Comparison of ENCODE assay signal across 34 cellular contexts in genomic region chr1:89490389-89490788, GRCh38. TPM values are rescaled to one million over a fixed set of nuclear protein-coding genes. Genes with fewer than 3 reads are reported as not detected.
DNase-seq lines count a peak whose midpoint lies in the region; ATAC-seq, FAIRE-seq and TF ChIP-seq lines count a peak whose summit lies in the region.
"Had no signal": no experiment of that assay in that cellular context is flagged by ENCODE, and none has a peak within 500 bp of the region (broad histone marks: within the 10 kb centered on the region; RNA-seq: fewer than 3 reads in every experiment).

No MANE protein-coding gene starts in this region.

- peaks cover 12 to 30% (median 18%) of the 10 kb centered on the region in 11 experiments; a peak in 21 of 22 replicates for H3K9me3 ChIP-seq in BLaER1 treated with 17β-estradiol and CSF1 and Interleukin-3, amounts not matched to agents 10 nM and 100 nM (replicated peaks in 1 of 11)
- peaks cover 7% of the 10 kb centered on the region for H3K9me3 ChIP-seq in DND-41 (ENCODE audit: insufficient read depth, low read length, severe bottlenecking)
- H3K9me3 ChIP-seq in K562 (replicated peaks; ENCODE audit: control insufficient read depth, insufficient read depth, low read depth, low read length): no peaks in the 10 kb centered on the region
- no peaks in the 10 kb centered on the region for H3K9me3 ChIP-seq in upper lobe of right lung
- H3K9me3 ChIP-seq: A549, BE2C, Caco-2 had no signal

- H3K36me3 ChIP-seq in BLaER1 treated with 17β-estradiol and CSF1 and Interleukin-3, amounts not matched to agents 10 nM and 100 nM: no peaks in the 10 kb centered on the region
- H3K36me3 ChIP-seq in DND-41 (ENCODE audit: insufficient read depth, low read length) (no peaks in the 10 kb centered on the region), K562 (ENCODE audit: control insufficient read depth, insufficient read depth, low read length) (no peaks in the 10 kb centered on the region), upper lobe of right lung (no peaks in the 10 kb centered on the region)
- H3K36me3 ChIP-seq: BE2C, BLaER1 had no signal

- no peak for TF ChIP-seq CTCF in DND-41 (IDR thresholded peaks at IDR 0.05; ENCODE audit: borderline replicate concordance, extremely low read depth, low read length, poor library complexity, severe bottlenecking)
- TF ChIP-seq CTCF in K562 (IDR thresholded peaks at IDR 0.05 in 2 of 3, conservative IDR thresholded peaks at IDR 0.05 in 1 of 3; ENCODE audit: insufficient read depth in 2 of 3, low read depth in 1 of 3, low read length in 3 of 3): no peak
- no peak for TF ChIP-seq CTCF in natural killer cell (IDR thresholded peaks at IDR 0.05)
- TF ChIP-seq CTCF in upper lobe of right lung (IDR thresholded peaks at IDR 0.05): no peak

- CTCF ChIA-PET in K562 (lab: Yijun Ruan, JAX; ENCODE audit: low intra/inter-chr PET ratio): no interaction called here

- intact Hi-C loops in K562 (cut with micrococcal nuclease): no loop called here
- intact Hi-C loops in natural killer cell (cut with micrococcal nuclease): no loop called here
- intact Hi-C loops in upper lobe of right lung (cut with DNase I): no loop called here

- no peaks in the 10 kb centered on the region for H3K9me3 Mint-ChIP-seq in natural killer cell
- H3K9me3 Mint-ChIP-seq: CD4-positive, alpha-beta T cell; CD8-positive, alpha-beta T cell had no signal

- no peak overlapping the region; the same call in 1 of the 2 replicates for H2AFZ ChIP-seq in DND-41 (ENCODE audit: low read depth, low read length)
- H2AFZ ChIP-seq in K562 (ENCODE audit: low read depth, low read length): no peak overlapping the region

- no peak for TF ChIP-seq RAD21 in K562 (CRISPR knock-in tag; conservative IDR thresholded peaks at IDR 0.05 in 1 of 2, IDR thresholded peaks at IDR 0.05 in 1 of 2)

- DNase-seq in DND-41 (no peak), K562 (ENCODE audit: extremely low read depth in 1 of 4, low spot score in 3 of 4) (no peak), natural killer cell (no peak), upper lobe of right lung (no peak), AG20443 (ENCODE audit: low spot score) (no peak)
- DNase-seq: 8988T; ACHN; AML-193; BE2C; C1 segment of cervical spinal cord; Caco-2; Calu3; CD4-positive, alpha-beta memory T cell; CD4-positive, alpha-beta T cell; CD4-positive, CD25-positive, alpha-beta regulatory T cell; CD8-positive, alpha-beta memory T cell; CD8-positive, alpha-beta T cell; COR-L47; DMS 273 treated with DMSO at 0.1 percent for 48 hours; DMS153; DMS53; DMS79; DMS79 treated with DMSO at 0.1 percent for 48 hours; EL had no signal

- H3K4me2 ChIP-seq in BLaER1 treated with 17β-estradiol and CSF1 and Interleukin-3, amounts not matched to agents 10 nM and 100 nM: peak overlapping the region in 2 of 11 experiments; percentile 77 to 78; a peak in 2 of 22 replicates
- H3K4me2 ChIP-seq in DND-41 (ENCODE audit: insufficient read depth, low read length): no peak overlapping the region
- no peak overlapping the region for H3K4me2 ChIP-seq in K562 (ENCODE audit: insufficient read depth, low read length)
- H3K4me2 ChIP-seq: A549 had no signal

- H3K79me2 ChIP-seq in DND-41 (ENCODE audit: insufficient read depth, low read length): no peaks in the 10 kb centered on the region
- no peaks in the 10 kb centered on the region for H3K79me2 ChIP-seq in K562 (ENCODE audit: control insufficient read depth, insufficient read depth, low read length)

- peaks cover 0 to 3% of the 10 kb centered on the region in 2 donors for H3K4me1 Mint-ChIP-seq in natural killer cell
- H3K4me1 Mint-ChIP-seq: B cell had no signal

- no peak overlapping the region for H3K9ac ChIP-seq in BLaER1 treated with 17β-estradiol and CSF1 and Interleukin-3, amounts not matched to agents 10 nM and 100 nM
- H3K9ac ChIP-seq in DND-41 (ENCODE audit: low read depth, low read length): no peak overlapping the region
- no peak overlapping the region for H3K9ac ChIP-seq in K562 (ENCODE audit: insufficient read depth in 1 of 2, low read depth in 2 of 2, low read length in 2 of 2)
- H3K9ac ChIP-seq: BLaER1 had no signal

- no peaks in the 10 kb centered on the region for H3K27me3 ChIP-seq in BLaER1 treated with 17β-estradiol and CSF1 and Interleukin-3, amounts not matched to agents 10 nM and 100 nM
- no peaks in the 10 kb centered on the region for H3K27me3 ChIP-seq in DND-41 (ENCODE audit: insufficient read depth, low read length, poor library complexity)
- H3K27me3 ChIP-seq in K562 (ENCODE audit: control insufficient read depth in 2 of 2, insufficient read depth in 2 of 2, low read length in 2 of 2): no peaks in the 10 kb centered on the region; a peak in 2 of 5 replicates
- H3K27me3 ChIP-seq in upper lobe of right lung: no peaks in the 10 kb centered on the region
- H3K27me3 ChIP-seq: BE2C, BLaER1 had no signal

- no peaks in the 10 kb centered on the region for H3K9me1 ChIP-seq in K562 (ENCODE audit: control insufficient read depth, insufficient read depth, low read length)

- POLR2A ChIA-PET in K562 (lab: Yijun Ruan, JAX): interaction anchor here (1.2 kb wide), 2 partner anchors 9 to 124 kb away, joined by 3 to 5 read pairs; no protein-coding TSS in a partner anchor

- FAIRE-seq in K562 (lab: Jason Lieb, UNC): no peak
- FAIRE-seq: A204.1, A549, D721Med, G401.6 had no signal

- in situ Hi-C loops in K562 (cut with MboI): no loop called here

- ATAC-seq in DND-41 (ENCODE audit: insufficient read depth, low read depth): no peak
- ATAC-seq in K562: no peak
- ATAC-seq in natural killer cell: no peak
- ATAC-seq in upper lobe of right lung: no peak
- ATAC-seq: A549; CD8-positive, alpha-beta T cell had no signal

- 22% methylated on average over 3 of the region's 3 CpGs for WGBS in K562 (ENCODE audit: insufficient coverage, low coverage, missing lambda C conversion rate)

- no peak for TF ChIP-seq EP300 in K562 (IDR thresholded peaks at IDR 0.05; ENCODE audit: low read length)

- peaks cover 11 to 38% of the 10 kb centered on the region in 2 donors for H3K27me3 Mint-ChIP-seq in natural killer cell (ENCODE audit: low read depth in 2 of 2)
- H3K27me3 Mint-ChIP-seq: B cell; CD4-positive, alpha-beta T cell had no signal

- no peak overlapping the region for H3K27ac Mint-ChIP-seq in natural killer cell
- H3K27ac Mint-ChIP-seq: B cell; CD4-positive, alpha-beta memory T cell; CD4-positive, alpha-beta T cell; CD4-positive, CD25-positive, alpha-beta regulatory T cell; CD8-positive, alpha-beta memory T cell; CD8-positive, alpha-beta T cell had no signal

- TF ChIP-seq POLR2A in K562 (conservative IDR thresholded peaks at IDR 0.05): no peak

- H3K4me3 ChIP-seq in BLaER1 treated with 17β-estradiol and CSF1 and Interleukin-3, amounts not matched to agents 10 nM and 100 nM: no peak overlapping the region
- H3K4me3 ChIP-seq in DND-41 (ENCODE audit: low read depth in 1 of 2, low read length in 2 of 2): no peak overlapping the region
- no peak overlapping the region for H3K4me3 ChIP-seq in K562
- H3K4me3 ChIP-seq in upper lobe of right lung: no peak overlapping the region
- H3K4me3 ChIP-seq: A549, BLaER1 had no signal

- BruUV-seq in K562 (replicated peaks; lab: Mats Ljungman, UMichigan): no TSS peak

- peaks cover 22 to 26% (median 25%) of the 10 kb centered on the region in 10 experiments for H3K4me1 ChIP-seq in BLaER1 treated with 17β-estradiol and CSF1 and Interleukin-3, amounts not matched to agents 10 nM and 100 nM
- H3K4me1 ChIP-seq in DND-41 (ENCODE audit: insufficient read depth, low read length): peaks cover 32% of the 10 kb centered on the region
- H3K4me1 ChIP-seq in K562 (replicated peaks in 1 of 2; ENCODE audit: control insufficient read depth in 2 of 2, insufficient read depth in 2 of 2, low read length in 2 of 2): no peaks in the 10 kb centered on the region
- no peaks in the 10 kb centered on the region for H3K4me1 ChIP-seq in upper lobe of right lung
- H3K4me1 ChIP-seq: A549, BE2C, Caco-2 had no signal

- H3K27ac ChIP-seq in BLaER1 treated with 17β-estradiol and CSF1 and Interleukin-3, amounts not matched to agents 10 nM and 100 nM: peak overlapping the region in 6 of 11 experiments; percentile 62 to 77 (median 74); a peak in 7 of 22 replicates
- peak overlapping the region; percentile 65 for H3K27ac ChIP-seq in DND-41 (ENCODE audit: low read length)
- H3K27ac ChIP-seq in K562 (ENCODE audit: extremely low read depth, low read depth, low read length): no peak overlapping the region
- no peak overlapping the region for H3K27ac ChIP-seq in upper lobe of right lung
- H3K27ac ChIP-seq: 22Rv1, A549, C4-2B had no signal

- H3K4me3 Mint-ChIP-seq in natural killer cell: no peak overlapping the region
- H3K4me3 Mint-ChIP-seq: B cell; CD14-positive monocyte; CD4-positive, alpha-beta memory T cell; CD4-positive, alpha-beta T cell; CD8-positive, alpha-beta memory T cell; CD8-positive, alpha-beta T cell had no signal

- H4K20me1 ChIP-seq in BLaER1 treated with 17β-estradiol and CSF1 and Interleukin-3, amounts not matched to agents 10 nM and 100 nM: no peaks in the 10 kb centered on the region
- H4K20me1 ChIP-seq in DND-41 (ENCODE audit: insufficient read depth, low read length) (no peaks in the 10 kb centered on the region), K562 (replicated peaks; ENCODE audit: control insufficient read depth, insufficient read depth, low read length) (no peaks in the 10 kb centered on the region)
- H4K20me1 ChIP-seq: BLaER1 had no signal

- no peaks in the 10 kb centered on the region for H3K36me3 Mint-ChIP-seq in natural killer cell
- H3K36me3 Mint-ChIP-seq: CD4-positive, CD25-positive, alpha-beta regulatory T cell; CD8-positive, alpha-beta T cell had no signal

TF ChIP-seq in K562, 482 proteins besides CTCF, POLR2A, EP300 and RAD21:
- TF ChIP-seq SREBF2 (CRISPR knock-in tag; IDR thresholded peaks at IDR 0.05) (no peak), ZNF431 (CRISPR knock-in tag; IDR thresholded peaks at IDR 0.05) (peak; percentile 91)

RNA-seq across cellular contexts. Expression of gene LRRC8B, which starts 34.2 kb away (rescaled TPM):
- total RNA-seq in K562 (2011; cell fraction: chromatin; rRNA removed; ENCODE audit: low replicate concordance): 81.4 and 138 TPM in 2 replicates
- 30.5 and 31.5 TPM in 2 replicates for total RNA-seq in K562 (2011; cell fraction: nucleolus; rRNA removed)
- total RNA-seq in K562 (2011; cell fraction: nucleoplasm; rRNA removed): 59.8 and 105 TPM in 2 replicates
- total RNA-seq in K562 (2014; rRNA removed) (9.2 and 9.7 TPM in 2 replicates), K562 (2014; rRNA removed; fragmentation: Illumina TruSeq; extraction: Trizol) (17.1 and 21.9 TPM in 2 replicates), K562 (2015; rRNA removed; fragmentation: Illumina TruSeq; extraction: Trizol) (13.5 and 14.4 TPM in 2 replicates), K562 (2021) (20.3 and 25.7 TPM in 2 replicates), natural killer cell (1 to 10 TPM; 1.7 to 2.9 (median 2.9) TPM), upper lobe of right lung (22.3 TPM)
- polyA plus RNA-seq in K562 (2011; rRNA removed) (42.3 and 43.7 TPM in 2 replicates), K562 (2014; fragmentation: Illumina TruSeq; extraction: Trizol) (15.8 and 16.0 TPM in 2 replicates), K562 (2014; fragmentation: Nextera tagmentation; extraction: Ambion mirVana) (1 to 10 TPM; 4.3 to 5.7 TPM), K562 (2014; rRNA removed) (10.5 and 12.3 TPM in 2 replicates)
- 41.1 and 45.8 TPM in 2 replicates for polyA plus RNA-seq in K562 (2011; cell fraction: cytosol; rRNA removed)
- 32.4 and 41.6 TPM in 2 replicates for polyA plus RNA-seq in K562 (2011; cell fraction: nucleus; rRNA removed)
- polyA plus RNA-seq in K562 (2012): 9.3 and 9.9 TPM in 2 replicates
- 79.3 and 80.5 TPM in 2 replicates for polyA minus RNA-seq in K562 (2011; rRNA and poly(A)+ RNA removed)
- polyA minus RNA-seq in K562 (2011; cell fraction: cytosol; rRNA and poly(A)+ RNA removed): 32.1 and 35.7 TPM in 2 replicates
- 33.3 and 46.1 TPM in 2 replicates for polyA minus RNA-seq in K562 (2011; cell fraction: nucleus; rRNA and poly(A)+ RNA removed)

Comparison
In these comparisons a context has a peak if more than half of its experiments do, and no peak if none do; other contexts are left out.
1. H3K27ac ChIP-seq: peak in BLaER1 treated with 17β-estradiol and CSF1 and Interleukin-3, amounts not matched to agents 10 nM and 100 nM (6 of 11) and DND-41 (single experiment); none in K562 (single experiment) and upper lobe of right lung (single experiment).